Comparison of ENCODE assay signal across 19 cellular contexts in genomic region chr1:229879746-229880145, GRCh38.
"Had no signal": no experiment of that assay in that cellular context is flagged by ENCODE, and none has a peak within 500 bp of the region (broad histone marks: within the 10 kb centered on the region; RNA-seq: fewer than 3 reads in every experiment).

No MANE protein-coding gene starts in this region.

- DNase-seq: activated CD4-positive, alpha-beta memory T cell treated with anti-CD3 and anti-CD28 coated beads for 36 hours; activated CD4-positive, alpha-beta T cell treated with anti-CD3 and anti-CD28 coated beads for 1 hour; activated gamma-delta T cell treated with Interleukin-2 at 50 U/mL for 16 hours; activated naive CD8-positive, alpha-beta T cell treated with anti-CD3 and anti-CD28 coated beads for 36 hours; activated T-cell treated with anti-CD3 and anti-CD28 coated beads, Interleukin-2, amount 50 U/mL, for 4 hours; anterior cingulate cortex; colonic mucosa; effector CD4-positive, alpha-beta T cell; hypothalamus; left cardiac atrium; mammary epithelial cell; naive thymus-derived CD8-positive, alpha-beta T cell; nucleus accumbens; stimulated activated CD4-positive, alpha-beta T cell treated with anti-CD3 and anti-CD28 coated beads, Interleukin-15, amount 100 ng/mL, for 24 hours; stimulated activated CD4-positive, alpha-beta T cell treated with anti-CD3 and anti-CD28 coated beads, Interleukin-4, amount 100 ng/mL, for 24 hours; SW 1271 had no signal

- ATAC-seq: activated T-cell treated with anti-CD3 and anti-CD28 coated beads, Interleukin-2, amount 50 U/mL, for 4 hours; naive thymus-derived CD8-positive, alpha-beta T cell had no signal

- H3K36me3 ChIP-seq: colonic mucosa, prostate gland, vagina had no signal

- H3K27me3 ChIP-seq: colonic mucosa, vagina had no signal

- H3K4me3 Mint-ChIP-seq: activated CD4-positive, alpha-beta memory T cell treated with anti-CD3 and anti-CD28 coated beads for 36 hours; activated naive CD8-positive, alpha-beta T cell treated with anti-CD3 and anti-CD28 coated beads for 36 hours; activated T-cell treated with anti-CD3 and anti-CD28 coated beads, Interleukin-2, amount 50 U/mL, for 4 hours; naive thymus-derived CD8-positive, alpha-beta T cell; stimulated activated naive CD8-positive, alpha-beta T cell treated with anti-CD3 and anti-CD28 coated beads, Interleukin-15, Interleukin-2, amounts not matched to agents 100 ng/mL and 50 ng/mL, for 24 hours had no signal

- H3K27ac Mint-ChIP-seq: activated CD4-positive, alpha-beta memory T cell treated with anti-CD3 and anti-CD28 coated beads for 36 hours; activated naive CD8-positive, alpha-beta T cell treated with anti-CD3 and anti-CD28 coated beads for 36 hours; stimulated activated naive CD8-positive, alpha-beta T cell treated with anti-CD3 and anti-CD28 coated beads, Interleukin-15, Interleukin-2, amounts not matched to agents 100 ng/mL and 50 ng/mL, for 24 hours had no signal

- H3K9me3 ChIP-seq: colonic mucosa, prostate gland, vagina had no signal

- H3K27ac ChIP-seq: colonic mucosa, prostate gland, vagina had no signal

- H3K36me3 Mint-ChIP-seq: activated CD4-positive, alpha-beta memory T cell treated with anti-CD3 and anti-CD28 coated beads for 36 hours; activated naive CD8-positive, alpha-beta T cell treated with anti-CD3 and anti-CD28 coated beads for 36 hours; naive thymus-derived CD8-positive, alpha-beta T cell had no signal

- H3K4me1 ChIP-seq: colonic mucosa, prostate gland, vagina had no signal

- H3K4me3 ChIP-seq: colonic mucosa, prostate gland, vagina had no signal

- H3K9me3 Mint-ChIP-seq: activated CD4-positive, alpha-beta memory T cell treated with anti-CD3 and anti-CD28 coated beads for 36 hours; activated naive CD8-positive, alpha-beta T cell treated with anti-CD3 and anti-CD28 coated beads for 36 hours; activated T-cell treated with anti-CD3 and anti-CD28 coated beads, Interleukin-2, amount 50 U/mL, for 4 hours; naive thymus-derived CD8-positive, alpha-beta T cell; stimulated activated naive CD8-positive, alpha-beta T cell treated with anti-CD3 and anti-CD28 coated beads, Interleukin-15, Interleukin-2, amounts not matched to agents 100 ng/mL and 50 ng/mL, for 24 hours had no signal
